Comparison of ENCODE assay signal across 8 cellular contexts in genomic region chr19:1416014-1416841, GRCh38. TPM values are rescaled to one million over a fixed set of nuclear protein-coding genes. Genes with fewer than 3 reads are reported as not detected.
DNase-seq lines count a peak whose midpoint lies in the region; ATAC-seq, FAIRE-seq and TF ChIP-seq lines count a peak whose summit lies in the region.

No MANE protein-coding gene starts in this region.

- DNase-seq in CD8-positive, alpha-beta T cell, result no peak
- DNase-seq in fibroblast of pulmonary artery (ENCODE audit: low read depth) (peak; percentile 28), pancreas (peak in 2 of 6 donors; percentile 60 to 72), DMS53 treated with DMSO at 0.1 percent for 48 hours (lab: John Stamatoyannopoulos, UW; ENCODE audit: unreplicated experiment) (no peak)

- peaks cover 64% of the 10 kb centered on the region for H3K36me3 Mint-ChIP-seq in CD8-positive, alpha-beta T cell
- H3K36me3 Mint-ChIP-seq in activated T-helper 17 cell treated with anti-CD3 and anti-CD28 coated beads, Interleukin-2, amount 50 U/mL, for 72 hours (ENCODE audit: low read depth), result peaks cover 87% of the 10 kb centered on the region

- H3K4me3 ChIP-seq in CD8-positive, alpha-beta T cell (ENCODE audit: low read depth, low read length), result no peak overlapping the region
- H3K4me3 ChIP-seq in fibroblast of pulmonary artery (replicated peaks; ENCODE audit: low read depth, low read length) (peak overlapping the region; percentile 21), pancreas (peak overlapping the region in 2 of 4 donors; percentile 12 to 23)

- intact Hi-C loops in CD8-positive, alpha-beta T cell (cut with DNase I, micrococcal nuclease), result loop anchor here in 1 of 2 experiments (2.0 kb wide), 1 partner anchor 21 kb away; no protein-coding TSS in a partner anchor
- intact Hi-C loops in pancreas (cut with DNase I), result no loop called here

- 33 to 38% methylated on average over 28 of the region's 28 CpGs for WGBS in pancreas, 2 donors

- no peak for TF ChIP-seq CTCF in CD8-positive, alpha-beta T cell (IDR thresholded peaks at IDR 0.05)
- no peak for TF ChIP-seq CTCF in fibroblast of pulmonary artery (IDR thresholded peaks at IDR 0.05; ENCODE audit: low read length, missing control alignments)
- TF ChIP-seq CTCF in pancreas (IDR thresholded peaks at IDR 0.05), result no peak

- H3K4me1 ChIP-seq in CD8-positive, alpha-beta T cell (ENCODE audit: insufficient read depth, low read length), result peaks cover 58% of the 10 kb centered on the region
- peaks cover 52 to 58% (median 58%) of the 10 kb centered on the region in 3 donors for H3K4me1 ChIP-seq in pancreas

- H3K27ac ChIP-seq in CD8-positive, alpha-beta T cell (ENCODE audit: low read depth, low read length), result no peak overlapping the region
- H3K27ac ChIP-seq in pancreas, result peak overlapping the region; percentile 74 to 91 (median 84)

- H3K4me1 Mint-ChIP-seq in CD8-positive, alpha-beta T cell (ENCODE audit: low read depth), result peaks cover 63% of the 10 kb centered on the region
- peaks cover 20% of the 10 kb centered on the region for H3K4me1 Mint-ChIP-seq in activated T-helper 17 cell treated with anti-CD3 and anti-CD28 coated beads, Interleukin-2, amount 50 U/mL, for 72 hours

- POLR2A ChIA-PET in CD8-positive, alpha-beta T cell (lab: Charles Lee), result no interaction called here

- peak overlapping the region; percentile 74 for H3K27ac Mint-ChIP-seq in CD8-positive, alpha-beta T cell
- peak overlapping the region; percentile 87 for H3K27ac Mint-ChIP-seq in activated T-helper 17 cell treated with anti-CD3 and anti-CD28 coated beads, Interleukin-2, amount 50 U/mL, for 72 hours

- no peaks in the 10 kb centered on the region for H3K9me3 ChIP-seq in CD8-positive, alpha-beta T cell (ENCODE audit: low read length)
- H3K9me3 ChIP-seq in pancreas, result no peaks in the 10 kb centered on the region

- H3K27me3 ChIP-seq in CD8-positive, alpha-beta T cell (ENCODE audit: insufficient read depth, low read length), result no peaks in the 10 kb centered on the region
- H3K27me3 ChIP-seq in pancreas, result no peaks in the 10 kb centered on the region

- no peak for FAIRE-seq in pancreas (lab: Jason Lieb, UNC)

- CTCF ChIA-PET in CD8-positive, alpha-beta T cell (lab: Charles Lee), result interaction anchor here (1.2 kb wide), 1 partner anchor 50 kb away, joined by 3 read pairs; no protein-coding TSS in a partner anchor

- ATAC-seq in CD8-positive, alpha-beta T cell, result no peak
- no peak for ATAC-seq in activated T-helper 17 cell treated with anti-CD3 and anti-CD28 coated beads, Interleukin-2, amount 50 U/mL, for 72 hours (replicated peaks)
- ATAC-seq in pancreas, result peak in 1 of 4 donors; percentile 1
- no peak for ATAC-seq in HG03442 (IDR thresholded peaks at IDR 0.05; ENCODE audit: unreplicated experiment)
- ATAC-seq in HG02970 (IDR thresholded peaks at IDR 0.05; ENCODE audit: low FRiP score, unreplicated experiment), result no peak
- no peak for ATAC-seq in HG03439 (IDR thresholded peaks at IDR 0.05; ENCODE audit: unreplicated experiment)

- no peaks in the 10 kb centered on the region for H3K9me3 Mint-ChIP-seq in CD8-positive, alpha-beta T cell
- no peaks in the 10 kb centered on the region for H3K9me3 Mint-ChIP-seq in activated T-helper 17 cell treated with anti-CD3 and anti-CD28 coated beads, Interleukin-2, amount 50 U/mL, for 72 hours

- H3K27me3 Mint-ChIP-seq in CD8-positive, alpha-beta T cell (ENCODE audit: low read depth), result no peaks in the 10 kb centered on the region
- H3K27me3 Mint-ChIP-seq in activated T-helper 17 cell treated with anti-CD3 and anti-CD28 coated beads, Interleukin-2, amount 50 U/mL, for 72 hours, result no peaks in the 10 kb centered on the region

- peak overlapping the region; percentile 49 for H3K4me3 Mint-ChIP-seq in CD8-positive, alpha-beta T cell
- H3K4me3 Mint-ChIP-seq in activated T-helper 17 cell treated with anti-CD3 and anti-CD28 coated beads, Interleukin-2, amount 50 U/mL, for 72 hours, result peak overlapping the region; percentile 82

- H3K36me3 ChIP-seq in CD8-positive, alpha-beta T cell (ENCODE audit: insufficient read depth, low read length), result peaks cover 32% of the 10 kb centered on the region
- H3K36me3 ChIP-seq in pancreas, result peaks cover 0 to 20% (median 13%) of the 10 kb centered on the region in 3 donors

RNA-seq across cellular contexts. Expression of gene DAZAP1, which starts 8.8 kb away (rescaled TPM):
- total RNA-seq in CD8-positive, alpha-beta T cell, result 100 to 1,000 TPM; 140 to 144 TPM
- 100 to 1,000 TPM; 161 to 271 TPM for total RNA-seq in activated T-helper 17 cell treated with anti-CD3 and anti-CD28 coated beads, Interleukin-2, amount 50 U/mL, for 72 hours
- total RNA-seq in pancreas, result 10 to 100 TPM; 35.3 to 67.4 (median 48.7) TPM
- 10 to 100 TPM; 63.8 to 64.4 TPM for polyA plus RNA-seq in pancreas

RNA-seq across cellular contexts. Expression of gene GAMT, which starts 14.9 kb away (rescaled TPM):
- total RNA-seq in CD8-positive, alpha-beta T cell, result 10 to 100 TPM in 1 of 2 experiments, 1 to 10 TPM in 1; 9.5 to 11.4 TPM
- total RNA-seq in activated T-helper 17 cell treated with anti-CD3 and anti-CD28 coated beads, Interleukin-2, amount 50 U/mL, for 72 hours, result 10 to 100 TPM in 1 of 2 donors, 1 to 10 TPM in 1; 4.9 to 11.2 TPM
- 100 to 1,000 TPM in 1 of 6 donors, 10 to 100 TPM in 5; 46.2 to 116 (median 64.4) TPM for total RNA-seq in pancreas
- polyA plus RNA-seq in pancreas, result 100 to 1,000 TPM in 1 of 2 donors, 10 to 100 TPM in 1; 65.2 to 200 TPM

RNA-seq across cellular contexts. Expression of gene RPS15, which starts 22.0 kb away (rescaled TPM):
- 1,000 to 10,000 TPM; 2,066 to 2,071 TPM for total RNA-seq in CD8-positive, alpha-beta T cell
- 1,000 to 10,000 TPM; 1,611 to 1,688 TPM for total RNA-seq in activated T-helper 17 cell treated with anti-CD3 and anti-CD28 coated beads, Interleukin-2, amount 50 U/mL, for 72 hours
- 1,000 to 10,000 TPM in 1 of 6 donors, 100 to 1,000 TPM in 5; 596 to 1,125 (median 797) TPM for total RNA-seq in pancreas
- 1,000 to 10,000 TPM; 1,641 to 1,709 TPM for polyA plus RNA-seq in pancreas

RNA-seq across cellular contexts. Expression of gene NDUFS7, which starts 32.5 kb away (rescaled TPM):
- 10 to 100 TPM; 38.6 to 41.1 TPM for total RNA-seq in CD8-positive, alpha-beta T cell
- 10 to 100 TPM; 51.5 to 87.9 TPM for total RNA-seq in activated T-helper 17 cell treated with anti-CD3 and anti-CD28 coated beads, Interleukin-2, amount 50 U/mL, for 72 hours
- total RNA-seq in pancreas, result 10 to 100 TPM; 32.1 to 56.3 (median 42.5) TPM
- 10 to 100 TPM; 57.8 to 70.8 TPM for polyA plus RNA-seq in pancreas

RNA-seq across cellular contexts. Expression of gene APC2, which starts 33.7 kb away (rescaled TPM):
- total RNA-seq in CD8-positive, alpha-beta T cell, result under 1 TPM; 0.27 to 0.33 TPM
- total RNA-seq in activated T-helper 17 cell treated with anti-CD3 and anti-CD28 coated beads, Interleukin-2, amount 50 U/mL, for 72 hours, result under 1 TPM; 0.04 to 0.21 TPM
- total RNA-seq in pancreas, result under 1 TPM in 5 of 6 donors, not detected in 1; 0.04 to 0.23 (median 0.06) TPM
- polyA plus RNA-seq in pancreas, result under 1 TPM; 0.05 to 0.27 TPM
